ENCODE assay signal across 1 cellular context in genomic region chr9:137251194-137251461, GRCh38.
TF ChIP-seq lines count a peak whose summit lies in the region.

TSS of gene STPG3 (plus strand) at chr9:137251286. CDS start at chr9:137251287, 1 bp downstream.

TF ChIP-seq in IMR-90, 13 proteins besides CTCF, POLR2A, EP300 and RAD21 (continued from another document):
- TF ChIP-seq ELK1 (IDR thresholded peaks at IDR 0.05; ENCODE audit: borderline replicate concordance, low read depth, low read length) = no peak
